Comparison of ENCODE assay signal across 21 cellular contexts in genomic region chr16:1917665-1918111, GRCh38. TPM values are rescaled to one million over a fixed set of nuclear protein-coding genes. Genes with fewer than 3 reads are reported as not detected.
DNase-seq lines count a peak whose midpoint lies in the region; ATAC-seq, FAIRE-seq and TF ChIP-seq lines count a peak whose summit lies in the region.
"Had no signal": no experiment of that assay in that cellular context is flagged by ENCODE, and none has a peak within 500 bp of the region (broad histone marks: within the 10 kb centered on the region; RNA-seq: fewer than 3 reads in every experiment).

No MANE protein-coding gene starts in this region.

- DNase-seq in A549 (ENCODE audit: low read depth in 1 of 2, low spot score in 1 of 2) (no peak), epithelial cell of esophagus (ENCODE audit: low read depth) (no peak), NCI-H2227 treated with DMSO at 0.1 percent for 48 hours (lab: John Stamatoyannopoulos, UW) (no peak), GM19239 (ENCODE audit: insufficient read length, low spot score) (no peak), head of caudate nucleus (no peak)
- DNase-seq in stimulated activated CD4-positive, alpha-beta T cell treated with anti-CD3 and anti-CD28 coated beads, Interleukin-12 subunit alpha, Interleukin-12 subunit beta, amount 100 ng/mL, for 4 hours, result no peak
- DNase-seq: activated CD8-positive, alpha-beta memory T cell treated with anti-CD3 and anti-CD28 coated beads for 24 hours; activated T-cell treated with anti-CD3 and anti-CD28 coated beads, Interleukin-2, amount 50 U/mL, for 48 hours; C1 segment of cervical spinal cord; cerebellar nuclear complex; effector memory CD8-positive, alpha-beta T cell; heart left ventricle; KBM-7; kidney; NCI-H226; Peyer's patch had no signal

- TF ChIP-seq EP300 in A549 (IDR thresholded peaks at IDR 0.05), result no peak

- H3K4me3 Mint-ChIP-seq in nephron, result peak overlapping the region in 2 of 3 experiments; percentile 43 to 56
- H3K4me3 Mint-ChIP-seq: activated naive CD4-positive, alpha-beta T cell treated with anti-CD3 and anti-CD28 coated beads, Interleukin-2, amount 50 U/mL, for 24 hours; effector memory CD8-positive, alpha-beta T cell had no signal

- TF ChIP-seq RAD21 in A549 (conservative IDR thresholded peaks at IDR 0.05 in 1 of 2, IDR thresholded peaks at IDR 0.05 in 1 of 2), result no peak

- intact Hi-C loops in head of caudate nucleus (cut with DNase I), result no loop called here

- peaks cover 76% of the 10 kb centered on the region for H3K27me3 ChIP-seq in HUES48 (ENCODE audit: control insufficient read depth, insufficient read depth, low read length)

- peaks cover 2% of the 10 kb centered on the region for H3K9me3 Mint-ChIP-seq in nephron
- H3K9me3 Mint-ChIP-seq: activated naive CD4-positive, alpha-beta T cell treated with anti-CD3 and anti-CD28 coated beads, Interleukin-2, amount 50 U/mL, for 24 hours; effector memory CD8-positive, alpha-beta T cell had no signal

- no peak overlapping the region for H3K9ac ChIP-seq in HUES48 (ENCODE audit: low read depth, low read length)

- peaks cover 6% of the 10 kb centered on the region for H3K4me1 Mint-ChIP-seq in nephron
- H3K4me1 Mint-ChIP-seq: activated naive CD4-positive, alpha-beta T cell treated with anti-CD3 and anti-CD28 coated beads, Interleukin-2, amount 50 U/mL, for 24 hours had no signal

- no peak for TF ChIP-seq POLR2A in A549 (IDR thresholded peaks at IDR 0.05; ENCODE audit: low read length)

- H3K27ac ChIP-seq in A549 (peak overlapping the region; percentile 16 to 84; a peak in 4 of 6 replicates), HUES48 (ENCODE audit: low read depth, low read length) (no peak overlapping the region)
- H3K27ac ChIP-seq: ascending aorta, heart left ventricle, Peyer's patch, right atrium auricular region had no signal

- H3K36me3 Mint-ChIP-seq in nephron (ENCODE audit: low read depth), result no peaks in the 10 kb centered on the region
- H3K36me3 Mint-ChIP-seq: activated naive CD4-positive, alpha-beta T cell treated with anti-CD3 and anti-CD28 coated beads, Interleukin-2, amount 50 U/mL, for 24 hours had no signal

- TF ChIP-seq CTCF in A549 (IDR thresholded peaks at IDR 0.05) (no peak), epithelial cell of esophagus (IDR thresholded peaks at IDR 0.05; ENCODE audit: insufficient read depth, low read depth, low read length, missing control alignments) (no peak), nephron (IDR thresholded peaks at IDR 0.05; ENCODE audit: unreplicated experiment in 3 of 3) (no peak)

- peaks cover 80% of the 10 kb centered on the region for H3K27me3 Mint-ChIP-seq in nephron (ENCODE audit: low read depth)

- peak; percentile 1 to 3; a peak in 1 of 6 replicates for ATAC-seq in A549
- ATAC-seq: effector memory CD8-positive, alpha-beta T cell; heart left ventricle had no signal

- no peaks in the 10 kb centered on the region for H3K9me3 ChIP-seq in A549
- no peaks in the 10 kb centered on the region for H3K9me3 ChIP-seq in HUES48 (ENCODE audit: control insufficient read depth, insufficient read depth, low read length)
- H3K9me3 ChIP-seq: ascending aorta, heart left ventricle, Peyer's patch, right atrium auricular region had no signal

- no peak overlapping the region for H3K27ac Mint-ChIP-seq in nephron
- H3K27ac Mint-ChIP-seq: activated naive CD4-positive, alpha-beta T cell treated with anti-CD3 and anti-CD28 coated beads, Interleukin-2, amount 50 U/mL, for 24 hours; effector memory CD8-positive, alpha-beta T cell had no signal

- WGBS in A549 (ENCODE audit: missing lambda C conversion rate), result 15% methylated on average over 7 of the region's 43 CpGs

- CTCF ChIA-PET in A549 (lab: Yijun Ruan, JAX), result interaction anchor here (4.4 kb wide), 1 partner anchor 11 kb away, joined by 27 read pairs; no protein-coding TSS in a partner anchor

- peak overlapping the region; percentile 86 for H3K4me2 ChIP-seq in A549

- no peak for FAIRE-seq in A549 (lab: Jason Lieb, UNC)
- no peak for FAIRE-seq in GM19239 (lab: Jason Lieb, UNC)
- FAIRE-seq: kidney had no signal

- H3K4me1 ChIP-seq in A549, result peaks cover 37% of the 10 kb centered on the region
- H3K4me1 ChIP-seq in HUES48 (ENCODE audit: control insufficient read depth, insufficient read depth, low read length), result peaks cover 23% of the 10 kb centered on the region
- H3K4me1 ChIP-seq: ascending aorta had no signal

- POLR2A ChIA-PET in A549 (lab: Yijun Ruan, JAX), result no interaction called here

- peak overlapping the region; percentile 49 for H3K4me3 ChIP-seq in A549
- peak overlapping the region; percentile 42; the same call in 1 of the 2 replicates for H3K4me3 ChIP-seq in HUES48 (ENCODE audit: low read depth, low read length)
- peak overlapping the region; percentile 16 for H3K4me3 ChIP-seq in epithelial cell of esophagus (ENCODE audit: low read length)
- H3K4me3 ChIP-seq: Peyer's patch had no signal

- H3K36me3 ChIP-seq in HUES48 (ENCODE audit: control insufficient read depth, insufficient read depth, low read length), result no peaks in the 10 kb centered on the region
- H3K36me3 ChIP-seq: ascending aorta, heart left ventricle, Peyer's patch, right atrium auricular region had no signal

TF ChIP-seq in A549, 52 proteins besides CTCF, POLR2A, EP300 and RAD21:
- no peak for TF ChIP-seq FOXS1 (CRISPR knock-in tag; IDR thresholded peaks at IDR 0.05)
- TF ChIP-seq BCL3 (IDR thresholded peaks at IDR 0.05), result no peak
- TF ChIP-seq CBX8 (IDR thresholded peaks at IDR 0.05), result no peak
- no peak for TF ChIP-seq TFCP2L1 (CRISPR knock-in tag; IDR thresholded peaks at IDR 0.05)
- TF ChIP-seq MAX (IDR thresholded peaks at IDR 0.05), result 0 out of 2 replicates have a peak, but pooled peaks have one; percentile 26
- no peak for TF ChIP-seq PBX3 (IDR thresholded peaks at IDR 0.05)
TF ChIP-seq in A549: peak in this region for 1.

RNA-seq across cellular contexts. Expression of gene HS3ST6, which starts 0.5 kb away (rescaled TPM):
- polyA plus RNA-seq in A549 (2011; rRNA removed) (1.1 and 1.5 TPM in 2 replicates), A549 (2017; fragmentation: RNase III; extraction: RNeasy Plus Mini Kit Qiagen cat#74134 plus additional on column Dnase treatment) (1.4 to 2.6 TPM (median 2.0 TPM) in 3 replicates)
- 2.5 and 4.5 TPM in 2 replicates for polyA plus RNA-seq in A549 (2012; cell fraction: cytosol; rRNA removed)
- 2.5 and 3.9 TPM in 2 replicates for polyA plus RNA-seq in A549 (2012; cell fraction: nucleus; rRNA removed)
- polyA minus RNA-seq in A549 (2011; rRNA and poly(A)+ RNA removed), result 0.87 and 1.1 TPM in 2 replicates
- polyA plus RNA-seq: heart left ventricle had no signal

RNA-seq across cellular contexts. Expression of gene MSRB1, which starts 25.3 kb away (rescaled TPM):
- 27.7 and 34.4 TPM in 2 replicates for polyA plus RNA-seq in A549 (2011; rRNA removed)
- polyA plus RNA-seq in A549 (2012; cell fraction: cytosol; rRNA removed), result 51.1 and 64.6 TPM in 2 replicates
- polyA plus RNA-seq in A549 (2012; cell fraction: nucleus; rRNA removed), result 29.5 and 30.9 TPM in 2 replicates
- 27.7 to 38.4 TPM (median 37.5 TPM) in 3 replicates for polyA plus RNA-seq in A549 (2017; fragmentation: RNase III; extraction: RNeasy Plus Mini Kit Qiagen cat#74134 plus additional on column Dnase treatment)
- polyA minus RNA-seq in A549 (2011; rRNA and poly(A)+ RNA removed), result 34.1 and 35.5 TPM in 2 replicates

RNA-seq across cellular contexts. Expression of gene RPL3L, which starts 36.8 kb away (rescaled TPM):
- polyA plus RNA-seq in A549 (2011; rRNA removed) (not detected in 2 replicates), A549 (2017; fragmentation: RNase III; extraction: RNeasy Plus Mini Kit Qiagen cat#74134 plus additional on column Dnase treatment) (0.20 TPM in 1 of 3 replicates, not detected in the others)
- polyA plus RNA-seq in A549 (2012; cell fraction: cytosol; rRNA removed), result 0.04 TPM in 1 of 2 replicates, not detected in the other
- 0.02 TPM in 1 of 2 replicates, not detected in the other for polyA plus RNA-seq in A549 (2012; cell fraction: nucleus; rRNA removed)
- polyA minus RNA-seq in A549 (2011; rRNA and poly(A)+ RNA removed), result not detected in 2 replicates

RNA-seq across cellular contexts. Expression of gene NDUFB10, which starts 41.6 kb away (rescaled TPM):
- polyA plus RNA-seq in A549 (2011; rRNA removed), result 151 and 198 TPM in 2 replicates
- polyA plus RNA-seq in A549 (2012; cell fraction: cytosol; rRNA removed), result 614 and 662 TPM in 2 replicates
- polyA plus RNA-seq in A549 (2012; cell fraction: nucleus; rRNA removed), result 311 and 379 TPM in 2 replicates
- 367 to 410 TPM (median 389 TPM) in 3 replicates for polyA plus RNA-seq in A549 (2017; fragmentation: RNase III; extraction: RNeasy Plus Mini Kit Qiagen cat#74134 plus additional on column Dnase treatment)
- 233 and 240 TPM in 2 replicates for polyA minus RNA-seq in A549 (2011; rRNA and poly(A)+ RNA removed)

RNA-seq across cellular contexts. Expression of gene MEIOB, which starts 45.7 kb away (rescaled TPM):
- polyA plus RNA-seq in A549 (2011; rRNA removed) (7.5 and 9.1 TPM in 2 replicates), A549 (2017; fragmentation: RNase III; extraction: RNeasy Plus Mini Kit Qiagen cat#74134 plus additional on column Dnase treatment) (2.9 to 3.5 TPM (median 2.9 TPM) in 3 replicates)
- polyA plus RNA-seq in A549 (2012; cell fraction: cytosol; rRNA removed), result 2.7 and 2.9 TPM in 2 replicates
- polyA plus RNA-seq in A549 (2012; cell fraction: nucleus; rRNA removed), result 2.9 and 3.3 TPM in 2 replicates
- polyA minus RNA-seq in A549 (2011; rRNA and poly(A)+ RNA removed), result 0.99 and 2.3 TPM in 2 replicates
- polyA plus RNA-seq: heart left ventricle had no signal
